In the genomic region with DNA sequence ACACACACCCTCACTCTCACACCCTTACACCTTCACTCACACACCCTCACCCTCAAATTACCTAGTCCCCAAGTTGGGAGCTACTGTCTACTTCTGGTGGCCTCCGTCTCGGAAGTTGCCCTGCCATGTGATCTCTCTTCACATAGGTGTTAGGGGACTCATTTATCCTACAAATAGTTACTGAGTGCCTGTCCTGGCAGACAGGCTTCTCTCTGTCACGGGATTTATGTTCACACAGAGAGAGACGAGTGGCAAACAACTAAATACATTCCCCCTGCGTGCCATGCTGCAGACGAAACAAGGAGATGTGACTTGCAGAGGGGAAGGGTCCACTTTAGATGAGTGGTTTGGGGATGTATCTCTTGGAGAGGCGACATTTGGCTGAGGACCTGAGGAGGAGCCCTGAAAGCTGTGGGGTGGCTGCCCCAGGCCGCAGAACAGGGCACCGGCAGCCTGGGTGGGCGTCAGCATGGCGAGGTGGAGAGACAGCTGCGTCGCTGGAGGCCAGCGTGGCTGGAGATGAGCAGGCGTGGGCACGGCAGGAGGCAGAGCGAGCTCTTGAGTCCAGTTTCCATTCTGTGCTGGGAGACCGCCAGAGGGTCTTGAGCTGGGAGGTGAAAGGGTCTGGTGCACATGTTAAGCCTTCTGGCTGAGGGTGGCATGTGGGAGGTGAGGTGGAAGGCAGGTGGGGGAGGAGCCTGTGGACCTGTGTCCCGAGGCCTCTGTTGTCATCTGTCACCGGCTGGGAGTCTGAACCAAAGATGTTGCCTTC, we compare ENCODE assay signal across 16 cellular contexts. TPM values are rescaled to one million over a fixed set of nuclear protein-coding genes. Genes with fewer than 3 reads are reported as not detected.
DNase-seq lines count a peak whose midpoint lies in the region; ATAC-seq, FAIRE-seq and TF ChIP-seq lines count a peak whose summit lies in the region.
"Had no signal": no experiment of that assay in that cellular context is flagged by ENCODE, and none has a peak within 500 bp of the region (broad histone marks: within the 10 kb centered on the region; RNA-seq: fewer than 3 reads in every experiment).

No MANE protein-coding gene starts in this region.

- H4K20me1 ChIP-seq in osteoblast (ENCODE audit: insufficient read depth, low read length): peaks cover 4% of the 10 kb centered on the region

- peaks cover 62% of the 10 kb centered on the region for H3K36me3 Mint-ChIP-seq in activated CD8-positive, alpha-beta T cell treated with anti-CD3 and anti-CD28 coated beads, Interleukin-2, amount 10 ng/mL, durations not matched to agents 7 days and 5 days (ENCODE audit: low read depth)
- peaks cover 8 to 34% of the 10 kb centered on the region in 2 donors for H3K36me3 Mint-ChIP-seq in naive B cell

- POLR2A ChIA-PET in activated CD8-positive, alpha-beta T cell treated with anti-CD3 and anti-CD28 coated beads, Interleukin-2, amount 10 ng/mL, durations not matched to agents 7 days and 5 days (lab: Charles Lee): no interaction called here

- H3K4me1 ChIP-seq in right atrium auricular region (peaks cover 0 to 44% of the 10 kb centered on the region in 2 donors), upper lobe of right lung (peaks cover 18% of the 10 kb centered on the region), osteoblast (ENCODE audit: insufficient read depth, low read length) (peaks cover 23% of the 10 kb centered on the region)

- TF ChIP-seq CTCF in right atrium auricular region (IDR thresholded peaks at IDR 0.05) (no peak), upper lobe of right lung (IDR thresholded peaks at IDR 0.05) (no peak), osteoblast (IDR thresholded peaks at IDR 0.05; ENCODE audit: extremely low read depth, low read depth, low read length) (no peak)

- CTCF ChIA-PET in activated CD8-positive, alpha-beta T cell treated with anti-CD3 and anti-CD28 coated beads, Interleukin-2, amount 10 ng/mL, durations not matched to agents 7 days and 5 days (lab: Charles Lee): interaction anchor here (1.8 kb wide), 1 partner anchor 26 kb away, joined by 4 read pairs; no protein-coding TSS in a partner anchor

- peak; percentile 58 for DNase-seq in right atrium auricular region (ENCODE audit: low spot score)
- no peak for DNase-seq in Right ventricle myocardium inferior (ENCODE audit: missing footprints)
- no peak for DNase-seq in activated CD8-positive, alpha-beta T cell treated with anti-CD3 and anti-CD28 coated beads, Interleukin-2, amount 10 ng/mL, durations not matched to agents 7 days and 5 days
- no peak for DNase-seq in naive B cell
- DNase-seq in upper lobe of right lung: peak; percentile 42
- DNase-seq in RCC 7860 (ENCODE audit: low spot score): no peak
- DNase-seq in SHP77 (lab: John Stamatoyannopoulos, UW): no peak
- DNase-seq in osteoblast (ENCODE audit: insufficient read length, low spot score, missing footprints): no peak
- DNase-seq: effector CD8-positive, alpha-beta T cell; Kasumi-1; NCI-H510A; OCI-M1; stimulated activated CD4-positive, alpha-beta T cell treated with anti-CD3 and anti-CD28 coated beads, Interleukin-12 subunit alpha, Interleukin-12 subunit beta, amount 100 ng/mL, for 4 hours; thyroid gland; WERI-Rb-1 had no signal

- H3K27me3 ChIP-seq in right atrium auricular region (no peaks in the 10 kb centered on the region), upper lobe of right lung (no peaks in the 10 kb centered on the region), osteoblast (ENCODE audit: insufficient read depth, low read length) (no peaks in the 10 kb centered on the region)
- H3K27me3 ChIP-seq: thyroid gland had no signal

- no peak overlapping the region for H3K4me3 Mint-ChIP-seq in activated CD8-positive, alpha-beta T cell treated with anti-CD3 and anti-CD28 coated beads, Interleukin-2, amount 10 ng/mL, durations not matched to agents 7 days and 5 days
- H3K4me3 Mint-ChIP-seq in naive B cell: no peak overlapping the region

- H3K9me3 ChIP-seq in right atrium auricular region (no peaks in the 10 kb centered on the region), upper lobe of right lung (no peaks in the 10 kb centered on the region), osteoblast (ENCODE audit: low read depth, low read length) (no peaks in the 10 kb centered on the region)
- H3K9me3 ChIP-seq: thyroid gland had no signal

- intact Hi-C loops in Right ventricle myocardium inferior (cut with DNase I): no loop called here
- intact Hi-C loops in upper lobe of right lung (cut with DNase I): no loop called here

- peak overlapping the region; percentile 40 for H3K27ac Mint-ChIP-seq in activated CD8-positive, alpha-beta T cell treated with anti-CD3 and anti-CD28 coated beads, Interleukin-2, amount 10 ng/mL, durations not matched to agents 7 days and 5 days
- H3K27ac Mint-ChIP-seq in naive B cell: peak overlapping the region in 4 of 6 donors; percentile 2 to 84 (median 47)

- H3K4me1 Mint-ChIP-seq in activated CD8-positive, alpha-beta T cell treated with anti-CD3 and anti-CD28 coated beads, Interleukin-2, amount 10 ng/mL, durations not matched to agents 7 days and 5 days (ENCODE audit: low read depth): peaks cover 33% of the 10 kb centered on the region
- H3K4me1 Mint-ChIP-seq in naive B cell: peaks cover 0 to 17% (median 4%) of the 10 kb centered on the region in 3 donors

- H3K27me3 Mint-ChIP-seq in activated CD8-positive, alpha-beta T cell treated with anti-CD3 and anti-CD28 coated beads, Interleukin-2, amount 10 ng/mL, durations not matched to agents 7 days and 5 days (ENCODE audit: low read depth): no peaks in the 10 kb centered on the region
- H3K27me3 Mint-ChIP-seq in naive B cell: no peaks in the 10 kb centered on the region

- H3K27ac ChIP-seq in right atrium auricular region (peak overlapping the region; percentile 64 to 79), upper lobe of right lung (no peak overlapping the region), osteoblast (ENCODE audit: low read depth, low read length) (no peak overlapping the region)
- H3K27ac ChIP-seq: parathyroid adenoma, WERI-Rb-1 had no signal

- no peak overlapping the region for H3K4me2 ChIP-seq in osteoblast (ENCODE audit: insufficient read depth, low read length)

- H3K36me3 ChIP-seq in right atrium auricular region (peaks cover 6% of the 10 kb centered on the region), upper lobe of right lung (peaks cover 54% of the 10 kb centered on the region), osteoblast (ENCODE audit: insufficient read depth, low read length) (peaks cover 45% of the 10 kb centered on the region)
- H3K36me3 ChIP-seq: thyroid gland had no signal

- no peak for FAIRE-seq in RCC 7860 (lab: Jason Lieb, UNC)

- H3K4me3 ChIP-seq in right atrium auricular region: no peak overlapping the region
- H3K4me3 ChIP-seq in upper lobe of right lung: no peak overlapping the region
- H3K4me3 ChIP-seq in osteoblast (ENCODE audit: insufficient read depth, low read length): no peak overlapping the region
- H3K4me3 ChIP-seq: thyroid gland had no signal

- peaks cover 17% of the 10 kb centered on the region for H3K79me2 ChIP-seq in osteoblast (ENCODE audit: insufficient read depth, low read length)

- no peak for ATAC-seq in Right ventricle myocardium inferior
- no peak for ATAC-seq in activated CD8-positive, alpha-beta T cell treated with anti-CD3 and anti-CD28 coated beads, Interleukin-2, amount 10 ng/mL, durations not matched to agents 7 days and 5 days
- no peak for ATAC-seq in naive B cell (ENCODE audit: low read depth in 2 of 2)
- ATAC-seq in upper lobe of right lung: no peak

- no peak overlapping the region for H2AFZ ChIP-seq in osteoblast (ENCODE audit: low read length)
- H2AFZ ChIP-seq: parathyroid adenoma had no signal

- H3K9me3 Mint-ChIP-seq in activated CD8-positive, alpha-beta T cell treated with anti-CD3 and anti-CD28 coated beads, Interleukin-2, amount 10 ng/mL, durations not matched to agents 7 days and 5 days (ENCODE audit: insufficient read depth): no peaks in the 10 kb centered on the region
- no peaks in the 10 kb centered on the region for H3K9me3 Mint-ChIP-seq in naive B cell

RNA-seq across cellular contexts. Expression of gene DYNLT1, which starts 17.2 kb away (rescaled TPM):
- 10 to 100 TPM; 57.3 to 91.5 TPM for total RNA-seq in right atrium auricular region
- 145 TPM for total RNA-seq in Right ventricle myocardium inferior
- total RNA-seq in activated CD8-positive, alpha-beta T cell treated with anti-CD3 and anti-CD28 coated beads, Interleukin-2, amount 10 ng/mL, durations not matched to agents 7 days and 5 days: 10 to 100 TPM; 79.0 to 86.4 TPM
- polyA plus RNA-seq in naive B cell (ENCODE audit: low read depth in 6 of 6): 10 to 100 TPM; 29.6 to 66.7 (median 39.1) TPM
- 104 TPM for total RNA-seq in upper lobe of right lung
- 54.3 and 70.4 TPM in 2 replicates for total RNA-seq in osteoblast

RNA-seq across cellular contexts. Expression of gene SYTL3, which starts 22.5 kb away (rescaled TPM):
- total RNA-seq in right atrium auricular region (1 to 10 TPM; 4.2 to 5.6 TPM), Right ventricle myocardium inferior (10.8 TPM), upper lobe of right lung (8.7 TPM), osteoblast (1.5 and 2.2 TPM in 2 replicates)
- 10 to 100 TPM; 43.5 to 48.3 TPM for total RNA-seq in activated CD8-positive, alpha-beta T cell treated with anti-CD3 and anti-CD28 coated beads, Interleukin-2, amount 10 ng/mL, durations not matched to agents 7 days and 5 days
- under 1 TPM in 4 of 6 donors, not detected in 2; 0.12 to 0.71 (median 0.31) TPM for polyA plus RNA-seq in naive B cell (ENCODE audit: low read depth in 6 of 6)

Comparison
In these comparisons a context has a peak if more than half of its experiments do, and no peak if none do; other contexts are left out.
1. DNase-seq: peak in right atrium auricular region (single experiment) and upper lobe of right lung (single experiment); none in Right ventricle myocardium inferior (single experiment), activated CD8-positive, alpha-beta T cell treated with anti-CD3 and anti-CD28 coated beads, Interleukin-2, amount 10 ng/mL, durations not matched to agents 7 days and 5 days (single experiment), naive B cell (single experiment), RCC 7860 (single experiment), SHP77 (0 of 2) and osteoblast (single experiment).
2. H3K27ac ChIP-seq: peak in right atrium auricular region (2 of 2); none in upper lobe of right lung (single experiment) and osteoblast (single experiment).